Comparison of ENCODE assay signal across 20 cellular contexts in the genomic region with DNA sequence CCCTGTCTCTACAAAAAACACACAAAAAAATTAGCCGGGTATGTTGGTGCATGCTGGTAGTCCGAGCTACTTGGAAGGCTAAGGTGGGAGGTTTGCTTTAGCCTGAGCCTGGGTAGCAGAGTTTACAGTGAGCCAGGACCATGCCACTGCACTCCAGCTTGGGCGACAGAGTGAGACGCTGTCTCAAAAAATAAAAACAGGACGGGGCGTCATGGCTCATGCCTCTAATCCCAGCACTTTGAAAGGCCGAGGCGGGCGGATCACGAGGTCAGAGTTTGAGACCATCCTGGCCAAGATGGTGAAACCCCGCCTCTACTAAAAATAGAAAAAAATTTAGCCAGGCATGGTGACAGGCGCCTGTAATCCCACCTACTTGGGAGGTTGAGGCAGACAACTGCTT. TPM values are rescaled to one million over a fixed set of nuclear protein-coding genes. Genes with fewer than 3 reads are reported as not detected.
DNase-seq lines count a peak whose midpoint lies in the region; ATAC-seq, FAIRE-seq and TF ChIP-seq lines count a peak whose summit lies in the region.
"Had no signal": no experiment of that assay in that cellular context is flagged by ENCODE, and none has a peak within 500 bp of the region (broad histone marks: within the 10 kb centered on the region; RNA-seq: fewer than 3 reads in every experiment).

No MANE protein-coding gene starts in this region.

- H3K27me3 ChIP-seq in heart left ventricle (no peaks in the 10 kb centered on the region), RWPE2 (ENCODE audit: insufficient read depth, poor library complexity, severe bottlenecking) (no peaks in the 10 kb centered on the region), left ventricle myocardium inferior (ENCODE audit: low read depth) (no peaks in the 10 kb centered on the region), gastrocnemius medialis (no peaks in the 10 kb centered on the region)
- H3K27me3 ChIP-seq: SJSA1 had no signal

- TF ChIP-seq CTCF in heart left ventricle (IDR thresholded peaks at IDR 0.05) (no peak), RWPE2 (IDR thresholded peaks at IDR 0.05; ENCODE audit: poor library complexity, severe bottlenecking) (no peak), left ventricle myocardium inferior (IDR thresholded peaks at IDR 0.05; ENCODE audit: borderline replicate concordance) (no peak), gastrocnemius medialis (IDR thresholded peaks at IDR 0.05 in 4 of 5, conservative IDR thresholded peaks at IDR 0.05 in 1 of 5) (no peak), D721Med (IDR thresholded peaks at IDR 0.05; ENCODE audit: insufficient read depth, missing control alignments) (no peak)

- peak; percentile 53 to 60 (median 57) for ATAC-seq in heart left ventricle
- ATAC-seq in Right ventricle myocardium inferior, result no peak
- no peak for ATAC-seq in RWPE2 (ENCODE audit: low read depth)
- ATAC-seq in gastrocnemius medialis, result peak; percentile 61
- ATAC-seq: CD8-positive, alpha-beta T cell; Panc1 had no signal

- H3K9me3 ChIP-seq in heart left ventricle, result peaks cover 0 to 9% (median 0%) of the 10 kb centered on the region in 12 donors
- no peaks in the 10 kb centered on the region for H3K9me3 ChIP-seq in RWPE2 (ENCODE audit: severe bottlenecking)
- peaks cover 5% of the 10 kb centered on the region for H3K9me3 ChIP-seq in left ventricle myocardium inferior (replicated peaks)
- H3K9me3 ChIP-seq in gastrocnemius medialis, result no peaks in the 10 kb centered on the region
- H3K9me3 ChIP-seq: SJSA1 had no signal

- WGBS in heart left ventricle, 4 donors, result 60 to 73% (median 67%) methylated on average over 12 of the region's 12 CpGs

- H3K27ac ChIP-seq in heart left ventricle (peak overlapping the region in 7 of 12 donors; percentile 14 to 53 (median 26)), RWPE2 (ENCODE audit: poor library complexity, severe bottlenecking) (peak overlapping the region; percentile 70), left ventricle myocardium inferior (replicated peaks) (peak overlapping the region; percentile 37), gastrocnemius medialis (peak overlapping the region; percentile 81 to 89 (median 87))
- H3K27ac ChIP-seq: SJSA1 had no signal

- no peak for TF ChIP-seq POLR2A in heart left ventricle (IDR thresholded peaks at IDR 0.05)
- peak in 1 of 2 donors; percentile 19 for TF ChIP-seq POLR2A in gastrocnemius medialis (IDR thresholded peaks at IDR 0.05)

- peaks cover 0 to 58% (median 45%) of the 10 kb centered on the region in 9 donors for H3K36me3 ChIP-seq in heart left ventricle
- peaks cover 75% of the 10 kb centered on the region for H3K36me3 ChIP-seq in RWPE2 (ENCODE audit: low read depth)
- H3K36me3 ChIP-seq in left ventricle myocardium inferior, result peaks cover 46% of the 10 kb centered on the region
- peaks cover 0 to 23% of the 10 kb centered on the region in 2 donors for H3K36me3 ChIP-seq in gastrocnemius medialis

- DNase-seq in heart left ventricle, result peak in 2 of 5 donors; percentile 24 to 45
- DNase-seq in Right ventricle myocardium inferior (ENCODE audit: missing footprints), result no peak
- DNase-seq in RWPE2 (ENCODE audit: low spot score), result no peak
- DNase-seq in left ventricle myocardium inferior, result peak; percentile 19
- DNase-seq in gastrocnemius medialis, result peak; percentile 22 to 81
- no peak for DNase-seq in D721Med (ENCODE audit: insufficient read length, low spot score)
- no peak for DNase-seq in cerebellar cortex (ENCODE audit: low spot score)
- DNase-seq in NCI-H510A (lab: John Stamatoyannopoulos, UW), result no peak
- DNase-seq: 8988T; C1 segment of cervical spinal cord; CD8-positive, alpha-beta T cell; GDM1; Kasumi-1; NCI-H1417 treated with DMSO at 0.1 percent for 48 hours; NCI-H187; NCI-H446 treated with DMSO at 0.1 percent for 48 hours had no signal

- no peak for FAIRE-seq in D721Med (lab: Jason Lieb, UNC)
- FAIRE-seq: GM19239, H54 had no signal

- H3K4me1 ChIP-seq in heart left ventricle, result peaks cover 0 to 14% (median 5%) of the 10 kb centered on the region in 12 donors
- peaks cover 24% of the 10 kb centered on the region for H3K4me1 ChIP-seq in RWPE2 (ENCODE audit: insufficient read depth, poor library complexity, severe bottlenecking)
- peaks cover 29% of the 10 kb centered on the region for H3K4me1 ChIP-seq in left ventricle myocardium inferior
- peaks cover 18 to 22% of the 10 kb centered on the region in 2 donors for H3K4me1 ChIP-seq in gastrocnemius medialis

- intact Hi-C loops in heart left ventricle (cut with DNase I) (no loop called here), Right ventricle myocardium inferior (cut with DNase I) (no loop called here), left ventricle myocardium inferior (cut with micrococcal nuclease) (no loop called here), gastrocnemius medialis (cut with DNase I; ENCODE audit: low total_unique reads) (loop anchor here (2.0 kb wide), 1 partner anchor 41 kb away; a partner anchor contains a TSS)

- in situ Hi-C loops in gastrocnemius medialis (cut with MboI; ENCODE audit: low sequenced_read_pairs in 4 of 4), result no loop called here

- H3K4me3 ChIP-seq in heart left ventricle (no peak overlapping the region), RWPE2 (ENCODE audit: severe bottlenecking) (no peak overlapping the region), left ventricle myocardium inferior (no peak overlapping the region), gastrocnemius medialis (no peak overlapping the region)
- H3K4me3 ChIP-seq: SJSA1 had no signal

RNA-seq across cellular contexts. Expression of a gene that starts 40.3 kb away (rescaled TPM):
- total RNA-seq in heart left ventricle (100 to 1,000 TPM in 8 of 9 donors, 10 to 100 TPM in 1; 96.2 to 148 (median 134) TPM), Right ventricle myocardium inferior (116 TPM), left ventricle myocardium inferior (110 TPM), gastrocnemius medialis (100 to 1,000 TPM in 3 of 4 donors, 10 to 100 TPM in 1; 98.5 to 199 (median 131) TPM)
- 100 to 1,000 TPM in 1 of 2 donors, 10 to 100 TPM in 1; 84.6 to 122 TPM for polyA plus RNA-seq in heart left ventricle

RNA-seq across cellular contexts. Expression of a gene that starts 46.7 kb away (rescaled TPM):
- total RNA-seq in heart left ventricle, result 10 to 100 TPM; 29.8 to 74.6 (median 36.3) TPM
- polyA plus RNA-seq in heart left ventricle, result 10 to 100 TPM; 32.8 to 44.5 TPM
- total RNA-seq in Right ventricle myocardium inferior, result 74.1 TPM
- 56.9 TPM for total RNA-seq in left ventricle myocardium inferior
- total RNA-seq in gastrocnemius medialis, result 10 to 100 TPM; 38.5 to 83.8 (median 60.9) TPM

Comparison
In these comparisons a context has a peak if more than half of its experiments do, and no peak if none do; other contexts are left out.
1. ATAC-seq: peak in heart left ventricle (4 of 4) and gastrocnemius medialis (2 of 2); none in Right ventricle myocardium inferior (single experiment) and RWPE2 (single experiment).
2. DNase-seq: peak in left ventricle myocardium inferior (single experiment) and gastrocnemius medialis (2 of 2); none in Right ventricle myocardium inferior (single experiment), RWPE2 (single experiment), D721Med (single experiment), cerebellar cortex (single experiment) and NCI-H510A (single experiment).
3. H3K27ac ChIP-seq: peak in every context shown above with its lines; median percentile 87 in gastrocnemius medialis; 70 in RWPE2; 37 in left ventricle myocardium inferior; 26 in heart left ventricle.